ENCODE assay signal across 9 cellular contexts in genomic region chr12:116759783-116760581, GRCh38. TPM values are rescaled to one million over a fixed set of nuclear protein-coding genes. Genes with fewer than 3 reads are reported as not detected.
DNase-seq lines count a peak whose midpoint lies in the region; ATAC-seq and TF ChIP-seq lines count a peak whose summit lies in the region.
"Had no signal": no experiment of that assay in that cellular context is flagged by ENCODE, and none has a peak within 500 bp of the region (broad histone marks: within the 10 kb centered on the region; RNA-seq: fewer than 3 reads in every experiment).

No MANE protein-coding gene starts in this region.

- TF ChIP-seq CTCF in GM12874 (IDR thresholded peaks at IDR 0.05; ENCODE audit: insufficient read depth, low read depth, low read length) (0 out of 2 replicates have a peak, but pooled peaks have one; percentile 0), progenitor cell of endocrine pancreas (IDR thresholded peaks at IDR 0.05; ENCODE audit: unreplicated experiment) (peak; percentile 13)

- no peak for ATAC-seq in left lobe of liver

- H3K36me3 Mint-ChIP-seq in dendritic cell treated with granulocyte-macrophage colony-stimulating factor and Interleukin-4, amounts not matched to agents 40 ng/mL and 50 ng/mL, for 4 days (ENCODE audit: low read depth), result no peaks in the 10 kb centered on the region
- peaks cover 36% of the 10 kb centered on the region for H3K36me3 Mint-ChIP-seq in progenitor cell of endocrine pancreas (ENCODE audit: insufficient read depth)

- H3K27ac Mint-ChIP-seq in dendritic cell treated with granulocyte-macrophage colony-stimulating factor and Interleukin-4, amounts not matched to agents 40 ng/mL and 50 ng/mL, for 4 days, result no peak overlapping the region
- H3K27ac Mint-ChIP-seq in progenitor cell of endocrine pancreas, result no peak overlapping the region

- DNase-seq in T follicular helper cell (ENCODE audit: low read depth) (peak; percentile 20), progenitor cell of endocrine pancreas (ENCODE audit: low spot score, unreplicated experiment) (no peak), SIG-M5 (lab: John Stamatoyannopoulos, UW) (no peak), left lobe of liver (ENCODE audit: low spot score) (no peak), cerebellum (ENCODE audit: low spot score) (no peak)
- no peak for DNase-seq in activated CD4-positive, CD25-positive, alpha-beta regulatory T cell (lab: John Stamatoyannopoulos, UW)
- DNase-seq: Karpas-422 had no signal

- intact Hi-C loops in dendritic cell treated with granulocyte-macrophage colony-stimulating factor and Interleukin-4, amounts not matched to agents 40 ng/mL and 50 ng/mL, for 4 days (cut with micrococcal nuclease), result no loop called here

- H3K4me1 Mint-ChIP-seq in dendritic cell treated with granulocyte-macrophage colony-stimulating factor and Interleukin-4, amounts not matched to agents 40 ng/mL and 50 ng/mL, for 4 days (ENCODE audit: low read depth), result no peaks in the 10 kb centered on the region
- no peaks in the 10 kb centered on the region for H3K4me1 Mint-ChIP-seq in progenitor cell of endocrine pancreas (ENCODE audit: low read depth)

- peak overlapping the region; percentile 45 for H3K4me3 Mint-ChIP-seq in dendritic cell treated with granulocyte-macrophage colony-stimulating factor and Interleukin-4, amounts not matched to agents 40 ng/mL and 50 ng/mL, for 4 days
- no peak overlapping the region for H3K4me3 Mint-ChIP-seq in progenitor cell of endocrine pancreas (ENCODE audit: low read depth)

- H3K27me3 Mint-ChIP-seq in dendritic cell treated with granulocyte-macrophage colony-stimulating factor and Interleukin-4, amounts not matched to agents 40 ng/mL and 50 ng/mL, for 4 days, result peaks cover 12% of the 10 kb centered on the region
- no peaks in the 10 kb centered on the region for H3K27me3 Mint-ChIP-seq in progenitor cell of endocrine pancreas

- no peaks in the 10 kb centered on the region for H3K9me3 Mint-ChIP-seq in dendritic cell treated with granulocyte-macrophage colony-stimulating factor and Interleukin-4, amounts not matched to agents 40 ng/mL and 50 ng/mL, for 4 days
- no peaks in the 10 kb centered on the region for H3K9me3 Mint-ChIP-seq in progenitor cell of endocrine pancreas (ENCODE audit: low read depth)

RNA-seq across cellular contexts. Expression of gene RNFT2, which starts 21.9 kb away (rescaled TPM):
- total RNA-seq in progenitor cell of endocrine pancreas (31.6 and 32.1 TPM in 2 replicates), left lobe of liver (0.40 TPM), cerebellum (42.1 TPM)

RNA-seq across cellular contexts. Expression of gene SPRING1, which starts 22.1 kb away (rescaled TPM):
- total RNA-seq in progenitor cell of endocrine pancreas (63.2 and 64.4 TPM in 2 replicates), left lobe of liver (6.8 TPM), cerebellum (26.4 TPM)

Comparison
In these comparisons a context has a peak if more than half of its experiments do, and no peak if none do; other contexts are left out.
1. RNA of gene RNFT2, which starts 21.9 kb away (total RNA-seq): 42.1 TPM in cerebellum (single experiment) and 31.6 to 32.1 TPM in progenitor cell of endocrine pancreas; 0.40 TPM in left lobe of liver (single experiment); every median in the first group is over 10 times any median in the second.